In the genomic region with DNA sequence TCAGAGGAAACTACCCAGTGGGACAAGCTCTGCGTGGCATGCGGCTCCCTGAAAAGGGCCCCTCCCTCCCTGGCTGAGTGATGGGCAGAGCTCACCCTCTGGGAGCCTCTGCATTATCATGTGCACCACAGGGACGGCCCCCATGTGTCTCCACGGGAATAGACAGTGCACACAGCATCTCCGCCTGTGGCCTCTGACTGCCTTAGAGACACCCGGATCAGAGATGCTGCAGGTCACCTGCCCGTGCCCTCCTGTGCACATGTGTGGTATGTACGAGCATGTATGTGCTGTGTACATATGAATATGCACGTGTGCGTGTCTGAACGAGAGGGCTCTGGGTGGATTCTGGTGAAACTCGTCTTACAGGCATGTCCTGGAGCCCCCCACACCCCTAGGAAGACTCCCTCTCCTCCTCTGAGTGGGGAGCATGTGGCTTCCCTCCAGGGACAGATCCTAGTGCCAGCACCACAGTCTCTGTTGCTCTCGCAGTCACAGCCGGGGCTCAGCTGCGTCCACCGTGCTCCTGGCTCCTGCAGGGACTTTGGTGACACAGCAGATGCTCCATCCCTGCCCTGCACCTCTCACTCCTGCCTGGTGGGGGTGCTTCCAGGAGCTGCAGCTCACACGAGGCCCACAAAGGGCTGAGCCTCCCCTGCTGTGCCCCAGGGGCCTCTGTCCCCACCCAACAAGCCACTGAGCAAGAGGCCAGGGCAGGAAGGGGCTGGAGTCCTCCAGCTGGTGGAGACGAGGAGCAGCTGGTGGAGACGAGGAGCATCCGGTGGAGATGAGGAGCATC, we compare ENCODE assay signal across 30 cellular contexts. TPM values are rescaled to one million over a fixed set of nuclear protein-coding genes. Genes with fewer than 3 reads are reported as not detected.
DNase-seq lines count a peak whose midpoint lies in the region; ATAC-seq and TF ChIP-seq lines count a peak whose summit lies in the region.
"Had no signal": no experiment of that assay in that cellular context is flagged by ENCODE, and none has a peak within 500 bp of the region (broad histone marks: within the 10 kb centered on the region; RNA-seq: fewer than 3 reads in every experiment).

No MANE protein-coding gene starts in this region.

- H3K4me1 Mint-ChIP-seq in stimulated activated effector memory CD8-positive, alpha-beta T cell treated with anti-CD3 and anti-CD28 coated beads, Interleukin-12 subunit alpha, Interleukin-12 subunit beta, amount 100 ng/mL, for 72 hours: peaks cover 15% of the 10 kb centered on the region
- H3K4me1 Mint-ChIP-seq in immature natural killer cell: peaks cover 5 to 9% of the 10 kb centered on the region in 2 donors
- H3K4me1 Mint-ChIP-seq: endodermal cell had no signal

- peaks cover 2% of the 10 kb centered on the region for H3K9me3 Mint-ChIP-seq in stimulated activated effector memory CD8-positive, alpha-beta T cell treated with anti-CD3 and anti-CD28 coated beads, Interleukin-12 subunit alpha, Interleukin-12 subunit beta, amount 100 ng/mL, for 72 hours
- H3K9me3 Mint-ChIP-seq in immature natural killer cell: no peaks in the 10 kb centered on the region

- H3K27ac Mint-ChIP-seq in stimulated activated effector memory CD8-positive, alpha-beta T cell treated with anti-CD3 and anti-CD28 coated beads, Interleukin-12 subunit alpha, Interleukin-12 subunit beta, amount 100 ng/mL, for 72 hours: peak overlapping the region; percentile 45
- H3K27ac Mint-ChIP-seq in immature natural killer cell: peak overlapping the region in 1 of 6 donors; percentile 45
- H3K27ac Mint-ChIP-seq: activated naive CD4-positive, alpha-beta T cell treated with anti-CD3 and anti-CD28 coated beads for 36 hours; dendritic cell treated with granulocyte-macrophage colony-stimulating factor and Interleukin-4, amounts not matched to agents 40 ng/mL and 50 ng/mL, for 4 days; endodermal cell; type B pancreatic cell had no signal

- H3K4me1 ChIP-seq in left ventricle myocardium inferior (peaks cover 11% of the 10 kb centered on the region), right cardiac atrium (ENCODE audit: control insufficient read depth, insufficient read depth, low read length) (no peaks in the 10 kb centered on the region)

- 81% methylated on average over 20 of the region's 20 CpGs for WGBS in right cardiac atrium

- intact Hi-C loops in left ventricle myocardium inferior (cut with micrococcal nuclease): no loop called here
- intact Hi-C loops in Right ventricle myocardium inferior (cut with DNase I): no loop called here
- intact Hi-C loops in right cardiac atrium (cut with DNase I): no loop called here

- H3K36me3 ChIP-seq in left ventricle myocardium inferior (no peaks in the 10 kb centered on the region), WERI-Rb-1 (no peaks in the 10 kb centered on the region)
- H3K36me3 ChIP-seq: cardiac muscle cell had no signal

- no peak overlapping the region for H3K4me3 Mint-ChIP-seq in stimulated activated effector memory CD8-positive, alpha-beta T cell treated with anti-CD3 and anti-CD28 coated beads, Interleukin-12 subunit alpha, Interleukin-12 subunit beta, amount 100 ng/mL, for 72 hours
- no peak overlapping the region for H3K4me3 Mint-ChIP-seq in immature natural killer cell
- H3K4me3 Mint-ChIP-seq: activated naive CD4-positive, alpha-beta T cell treated with anti-CD3 and anti-CD28 coated beads for 36 hours; activated T-cell treated with anti-CD3 and anti-CD28 coated beads, Interleukin-2, amount 50 U/mL, for 72 hours; dendritic cell treated with granulocyte-macrophage colony-stimulating factor and Interleukin-4, amounts not matched to agents 40 ng/mL and 50 ng/mL, for 4 days; endodermal cell; type B pancreatic cell had no signal

- H3K27me3 ChIP-seq in left ventricle myocardium inferior (ENCODE audit: low read depth): no peaks in the 10 kb centered on the region
- no peaks in the 10 kb centered on the region for H3K27me3 ChIP-seq in WERI-Rb-1 (ENCODE audit: insufficient read depth, low read depth, severe bottlenecking)
- H3K27me3 ChIP-seq in right cardiac atrium (ENCODE audit: control insufficient read depth, insufficient read depth): no peaks in the 10 kb centered on the region
- H3K27me3 ChIP-seq: BLaER1 treated with 17β-estradiol and CSF1 and Interleukin-3, amounts not matched to agents 10 nM and 100 nM; cardiac muscle cell; esophagus muscularis mucosa; hepatocyte had no signal

- TF ChIP-seq CTCF in left ventricle myocardium inferior (IDR thresholded peaks at IDR 0.05; ENCODE audit: borderline replicate concordance): no peak
- peak; percentile 61 for TF ChIP-seq CTCF in WERI-Rb-1 (IDR thresholded peaks at IDR 0.05; ENCODE audit: low read depth, low read length)

- DNase-seq in left ventricle myocardium inferior: peak; percentile 9
- DNase-seq in Right ventricle myocardium inferior (ENCODE audit: missing footprints): no peak
- DNase-seq in WERI-Rb-1: peak; percentile 58
- DNase-seq in right cardiac atrium: peak; percentile 9 to 49 (median 40)
- DNase-seq in stimulated activated effector memory CD8-positive, alpha-beta T cell treated with anti-CD3 and anti-CD28 coated beads, Interleukin-12 subunit alpha, Interleukin-12 subunit beta, amount 100 ng/mL, for 72 hours (ENCODE audit: low spot score in 2 of 2): no peak
- no peak for DNase-seq in activated CD4-positive, alpha-beta T cell treated with anti-CD3 and anti-CD28 coated beads, Interleukin-2, amount 50 U/mL, for 48 hours
- no peak for DNase-seq in HK-2 (ENCODE audit: unreplicated experiment)
- no peak for DNase-seq in immature natural killer cell
- DNase-seq: ACHN; activated CD4-positive, alpha-beta T cell treated with anti-CD3 and anti-CD28 coated beads, Interleukin-2, amount 50 U/mL, for 1 hour; activated naive CD4-positive, alpha-beta T cell treated with anti-CD3 and anti-CD28 coated beads for 36 hours; activated T-cell treated with anti-CD3 and anti-CD28 coated beads, Interleukin-2, amount 50 U/mL, for 72 hours; endodermal cell; foreskin melanocyte; midbrain; NCI-H1048; NCI-H1930; NCI-H526; retina; stimulated activated CD4-positive, alpha-beta T cell treated with anti-CD3 and anti-CD28 coated beads, Interleukin-4, amount 100 ng/mL, for 1 hour; SW 1271; T1000 had no signal

- H3K36me3 Mint-ChIP-seq in stimulated activated effector memory CD8-positive, alpha-beta T cell treated with anti-CD3 and anti-CD28 coated beads, Interleukin-12 subunit alpha, Interleukin-12 subunit beta, amount 100 ng/mL, for 72 hours: peaks cover 6% of the 10 kb centered on the region
- peaks cover 9 to 20% (median 15%) of the 10 kb centered on the region in 3 donors for H3K36me3 Mint-ChIP-seq in immature natural killer cell
- H3K36me3 Mint-ChIP-seq: type B pancreatic cell had no signal

- peaks cover 25 to 48% (median 26%) of the 10 kb centered on the region in 3 donors for H3K27me3 Mint-ChIP-seq in immature natural killer cell (ENCODE audit: low read depth in 3 of 3)
- H3K27me3 Mint-ChIP-seq: naive thymus-derived CD8-positive, alpha-beta T cell; type B pancreatic cell had no signal

- H3K4me3 ChIP-seq in left ventricle myocardium inferior (no peak overlapping the region), WERI-Rb-1 (ENCODE audit: low read depth, low read length) (no peak overlapping the region), right cardiac atrium (ENCODE audit: low read length) (no peak overlapping the region)
- H3K4me3 ChIP-seq: BLaER1 treated with 17β-estradiol and CSF1 and Interleukin-3, amounts not matched to agents 10 nM and 100 nM; cardiac muscle cell; esophagus muscularis mucosa; hepatocyte had no signal

- H3K27ac ChIP-seq in left ventricle myocardium inferior (replicated peaks) (no peak overlapping the region), WERI-Rb-1 (no peak overlapping the region), right cardiac atrium (ENCODE audit: low read length) (no peak overlapping the region)
- H3K27ac ChIP-seq: BLaER1 treated with 17β-estradiol and CSF1 and Interleukin-3, amounts not matched to agents 10 nM and 100 nM; cardiac muscle cell; esophagus muscularis mucosa; hepatocyte had no signal

- ATAC-seq in Right ventricle myocardium inferior: no peak
- no peak for ATAC-seq in right cardiac atrium
- ATAC-seq in stimulated activated effector memory CD8-positive, alpha-beta T cell treated with anti-CD3 and anti-CD28 coated beads, Interleukin-12 subunit alpha, Interleukin-12 subunit beta, amount 100 ng/mL, for 72 hours: no peak
- ATAC-seq: activated T-cell treated with anti-CD3 and anti-CD28 coated beads, Interleukin-2, amount 50 U/mL, for 72 hours; naive thymus-derived CD8-positive, alpha-beta T cell; Panc1 had no signal

- H3K9me3 ChIP-seq in left ventricle myocardium inferior (replicated peaks): peaks cover 3% of the 10 kb centered on the region
- peaks cover 26% of the 10 kb centered on the region for H3K9me3 ChIP-seq in WERI-Rb-1 (ENCODE audit: severe bottlenecking)
- no peaks in the 10 kb centered on the region for H3K9me3 ChIP-seq in right cardiac atrium (ENCODE audit: control insufficient read depth, low read length)
- H3K9me3 ChIP-seq: esophagus muscularis mucosa had no signal

RNA-seq across cellular contexts. Expression of a gene that starts 19.6 kb away (rescaled TPM):
- total RNA-seq in left ventricle myocardium inferior: 0.33 TPM
- 0.32 TPM for total RNA-seq in Right ventricle myocardium inferior
- total RNA-seq in right cardiac atrium: under 1 TPM; 0.21 to 0.76 (median 0.38) TPM
- polyA plus RNA-seq in right cardiac atrium: 0.20 TPM
- polyA plus RNA-seq in immature natural killer cell: 1 to 10 TPM in 1 of 3 donors, under 1 TPM in 1, not detected in 1; 0.07 to 1.1 TPM
- total RNA-seq: cardiac muscle cell had no signal

Comparison
In these comparisons a context has a peak if more than half of its experiments do, and no peak if none do; other contexts are left out.
1. DNase-seq: peak in left ventricle myocardium inferior (single experiment), WERI-Rb-1 (single experiment) and right cardiac atrium (3 of 3); none in Right ventricle myocardium inferior (single experiment), stimulated activated effector memory CD8-positive, alpha-beta T cell treated with anti-CD3 and anti-CD28 coated beads, Interleukin-12 subunit alpha, Interleukin-12 subunit beta, amount 100 ng/mL, for 72 hours (0 of 2), activated CD4-positive, alpha-beta T cell treated with anti-CD3 and anti-CD28 coated beads, Interleukin-2, amount 50 U/mL, for 48 hours (0 of 2), HK-2 (single experiment) and immature natural killer cell (0 of 3).